Comparison of ENCODE assay signal across 1 cellular context in genomic region chr14:101761032-101761880, GRCh38.
TF ChIP-seq lines count a peak whose summit lies in the region.

PPP2R5C (plus strand) TSS chr14:101761709; CDS start chr14:101761894, 185 bp downstream.

TF ChIP-seq in HepG2, 621 proteins besides CTCF, POLR2A, EP300 and RAD21 (continued from another document and continues in another):
- TF ChIP-seq, protein P1, sequence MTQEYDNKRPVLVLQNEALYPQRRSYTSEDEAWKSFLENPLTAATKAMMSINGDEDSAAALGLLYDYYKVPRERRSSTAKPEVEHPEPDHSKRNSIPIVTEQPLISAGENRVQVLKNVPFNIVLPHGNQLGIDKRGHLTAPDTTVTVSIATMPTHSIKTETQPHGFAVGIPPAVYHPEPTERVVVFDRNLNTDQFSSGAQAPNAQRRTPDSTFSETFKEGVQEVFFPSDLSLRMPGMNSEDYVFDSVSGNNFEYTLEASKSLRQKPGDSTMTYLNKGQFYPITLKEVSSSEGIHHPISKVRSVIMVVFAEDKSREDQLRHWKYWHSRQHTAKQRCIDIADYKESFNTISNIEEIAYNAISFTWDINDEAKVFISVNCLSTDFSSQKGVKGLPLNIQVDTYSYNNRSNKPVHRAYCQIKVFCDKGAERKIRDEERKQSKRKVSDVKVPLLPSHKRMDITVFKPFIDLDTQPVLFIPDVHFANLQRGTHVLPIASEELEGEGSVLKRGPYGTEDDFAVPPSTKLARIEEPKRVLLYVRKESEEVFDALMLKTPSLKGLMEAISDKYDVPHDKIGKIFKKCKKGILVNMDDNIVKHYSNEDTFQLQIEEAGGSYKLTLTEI (CRISPR knock-in tag; conservative IDR thresholded peaks at IDR 0.05): no peak
- TF ChIP-seq ZBTB38 (CRISPR knock-in tag; IDR thresholded peaks at IDR 0.05): peak; percentile 79
- TF ChIP-seq, protein P2, sequence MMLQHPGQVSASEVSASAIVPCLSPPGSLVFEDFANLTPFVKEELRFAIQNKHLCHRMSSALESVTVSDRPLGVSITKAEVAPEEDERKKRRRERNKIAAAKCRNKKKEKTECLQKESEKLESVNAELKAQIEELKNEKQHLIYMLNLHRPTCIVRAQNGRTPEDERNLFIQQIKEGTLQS (CRISPR knock-in tag; IDR thresholded peaks at IDR 0.05): no peak; the same call in 1 of the 2 replicates
- no peak for TF ChIP-seq ZNF576 (CRISPR knock-in tag; IDR thresholded peaks at IDR 0.05)
- no peak for TF ChIP-seq SALL2 (CRISPR knock-in tag; IDR thresholded peaks at IDR 0.05)
- peak; percentile 60; the same call in 1 of the 2 replicates for TF ChIP-seq DZIP1 (CRISPR knock-in tag; IDR thresholded peaks at IDR 0.05)
- TF ChIP-seq KDM5A (IDR thresholded peaks at IDR 0.05; ENCODE audit: borderline replicate concordance, low read length): peak; percentile 45; the same call in 1 of the 2 replicates
- no peak for TF ChIP-seq FOXK2 (IDR thresholded peaks at IDR 0.05)
- no peak for TF ChIP-seq ZNF264 (CRISPR knock-in tag; IDR thresholded peaks at IDR 0.05)
- no peak for TF ChIP-seq NFIC (IDR thresholded peaks at IDR 0.05; ENCODE audit: low read length)
- no peak for TF ChIP-seq ARNT2 (CRISPR knock-in tag; IDR thresholded peaks at IDR 0.05; ENCODE audit: low read depth)
- no peak for TF ChIP-seq NR2F6 (IDR thresholded peaks at IDR 0.05)
- no peak for TF ChIP-seq NR2F6 (CRISPR knock-in tag; IDR thresholded peaks at IDR 0.05)
- peak; percentile 56; the same call in 1 of the 2 replicates for TF ChIP-seq GABPB1 (CRISPR knock-in tag; IDR thresholded peaks at IDR 0.05)
- no peak for TF ChIP-seq ZNF549 (CRISPR knock-in tag; IDR thresholded peaks at IDR 0.05)
- TF ChIP-seq ATF1 (CRISPR knock-in tag; IDR thresholded peaks at IDR 0.05): no peak
- TF ChIP-seq IRX3 (CRISPR knock-in tag; IDR thresholded peaks at IDR 0.05; ENCODE audit: borderline replicate concordance, low read depth): no peak
- no peak for TF ChIP-seq NFKBIZ (CRISPR knock-in tag; IDR thresholded peaks at IDR 0.05)
- TF ChIP-seq ZNF382 (CRISPR knock-in tag; IDR thresholded peaks at IDR 0.05; ENCODE audit: borderline replicate concordance): no peak
- TF ChIP-seq NCOA5 (CRISPR knock-in tag; IDR thresholded peaks at IDR 0.05): no peak
- peak; percentile 74; the same call in 1 of the 2 replicates for TF ChIP-seq KDM5B (CRISPR knock-in tag; IDR thresholded peaks at IDR 0.05; ENCODE audit: borderline replicate concordance)
- TF ChIP-seq, protein P3, sequence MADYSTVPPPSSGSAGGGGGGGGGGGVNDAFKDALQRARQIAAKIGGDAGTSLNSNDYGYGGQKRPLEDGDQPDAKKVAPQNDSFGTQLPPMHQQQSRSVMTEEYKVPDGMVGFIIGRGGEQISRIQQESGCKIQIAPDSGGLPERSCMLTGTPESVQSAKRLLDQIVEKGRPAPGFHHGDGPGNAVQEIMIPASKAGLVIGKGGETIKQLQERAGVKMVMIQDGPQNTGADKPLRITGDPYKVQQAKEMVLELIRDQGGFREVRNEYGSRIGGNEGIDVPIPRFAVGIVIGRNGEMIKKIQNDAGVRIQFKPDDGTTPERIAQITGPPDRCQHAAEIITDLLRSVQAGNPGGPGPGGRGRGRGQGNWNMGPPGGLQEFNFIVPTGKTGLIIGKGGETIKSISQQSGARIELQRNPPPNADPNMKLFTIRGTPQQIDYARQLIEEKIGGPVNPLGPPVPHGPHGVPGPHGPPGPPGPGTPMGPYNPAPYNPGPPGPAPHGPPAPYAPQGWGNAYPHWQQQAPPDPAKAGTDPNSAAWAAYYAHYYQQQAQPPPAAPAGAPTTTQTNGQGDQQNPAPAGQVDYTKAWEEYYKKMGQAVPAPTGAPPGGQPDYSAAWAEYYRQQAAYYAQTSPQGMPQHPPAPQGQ (CRISPR knock-in tag; IDR thresholded peaks at IDR 0.05; ENCODE audit: borderline replicate concordance): no peak
- TF ChIP-seq, protein P4, sequence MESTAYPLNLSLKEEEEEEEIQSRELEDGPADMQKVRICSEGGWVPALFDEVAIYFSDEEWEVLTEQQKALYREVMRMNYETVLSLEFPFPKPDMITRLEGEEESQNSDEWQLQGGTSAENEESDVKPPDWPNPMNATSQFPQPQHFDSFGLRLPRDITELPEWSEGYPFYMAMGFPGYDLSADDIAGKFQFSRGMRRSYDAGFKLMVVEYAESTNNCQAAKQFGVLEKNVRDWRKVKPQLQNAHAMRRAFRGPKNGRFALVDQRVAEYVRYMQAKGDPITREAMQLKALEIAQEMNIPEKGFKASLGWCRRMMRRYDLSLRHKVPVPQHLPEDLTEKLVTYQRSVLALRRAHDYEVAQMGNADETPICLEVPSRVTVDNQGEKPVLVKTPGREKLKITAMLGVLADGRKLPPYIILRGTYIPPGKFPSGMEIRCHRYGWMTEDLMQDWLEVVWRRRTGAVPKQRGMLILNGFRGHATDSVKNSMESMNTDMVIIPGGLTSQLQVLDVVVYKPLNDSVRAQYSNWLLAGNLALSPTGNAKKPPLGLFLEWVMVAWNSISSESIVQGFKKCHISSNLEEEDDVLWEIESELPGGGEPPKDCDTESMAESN (CRISPR knock-in tag; conservative IDR thresholded peaks at IDR 0.05): peak; percentile 61
- 0 out of 2 replicates have a peak, but pooled peaks have one; percentile 40 for TF ChIP-seq ZNF800 (CRISPR knock-in tag; IDR thresholded peaks at IDR 0.05)
- no peak for TF ChIP-seq MEIS2 (CRISPR knock-in tag; IDR thresholded peaks at IDR 0.05)
- no peak for TF ChIP-seq MBD4 (IDR thresholded peaks at IDR 0.05; ENCODE audit: borderline replicate concordance, low read length)
- TF ChIP-seq, protein P5, sequence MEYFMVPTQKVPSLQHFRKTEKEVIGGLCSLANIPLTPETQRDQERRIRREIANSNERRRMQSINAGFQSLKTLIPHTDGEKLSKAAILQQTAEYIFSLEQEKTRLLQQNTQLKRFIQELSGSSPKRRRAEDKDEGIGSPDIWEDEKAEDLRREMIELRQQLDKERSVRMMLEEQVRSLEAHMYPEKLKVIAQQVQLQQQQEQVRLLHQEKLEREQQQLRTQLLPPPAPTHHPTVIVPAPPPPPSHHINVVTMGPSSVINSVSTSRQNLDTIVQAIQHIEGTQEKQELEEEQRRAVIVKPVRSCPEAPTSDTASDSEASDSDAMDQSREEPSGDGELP (IDR thresholded peaks at IDR 0.05; ENCODE audit: borderline replicate concordance, low read depth): no peak
- no peak for TF ChIP-seq KLF9 (CRISPR knock-in tag; IDR thresholded peaks at IDR 0.05; ENCODE audit: low read depth)
- TF ChIP-seq KDM4B (CRISPR knock-in tag; IDR thresholded peaks at IDR 0.05): no peak
- no peak for TF ChIP-seq FLYWCH1 (CRISPR knock-in tag; IDR thresholded peaks at IDR 0.05)
- TF ChIP-seq ZNF550 (CRISPR knock-in tag; IDR thresholded peaks at IDR 0.05; ENCODE audit: borderline replicate concordance): no peak
- TF ChIP-seq, protein P6, sequence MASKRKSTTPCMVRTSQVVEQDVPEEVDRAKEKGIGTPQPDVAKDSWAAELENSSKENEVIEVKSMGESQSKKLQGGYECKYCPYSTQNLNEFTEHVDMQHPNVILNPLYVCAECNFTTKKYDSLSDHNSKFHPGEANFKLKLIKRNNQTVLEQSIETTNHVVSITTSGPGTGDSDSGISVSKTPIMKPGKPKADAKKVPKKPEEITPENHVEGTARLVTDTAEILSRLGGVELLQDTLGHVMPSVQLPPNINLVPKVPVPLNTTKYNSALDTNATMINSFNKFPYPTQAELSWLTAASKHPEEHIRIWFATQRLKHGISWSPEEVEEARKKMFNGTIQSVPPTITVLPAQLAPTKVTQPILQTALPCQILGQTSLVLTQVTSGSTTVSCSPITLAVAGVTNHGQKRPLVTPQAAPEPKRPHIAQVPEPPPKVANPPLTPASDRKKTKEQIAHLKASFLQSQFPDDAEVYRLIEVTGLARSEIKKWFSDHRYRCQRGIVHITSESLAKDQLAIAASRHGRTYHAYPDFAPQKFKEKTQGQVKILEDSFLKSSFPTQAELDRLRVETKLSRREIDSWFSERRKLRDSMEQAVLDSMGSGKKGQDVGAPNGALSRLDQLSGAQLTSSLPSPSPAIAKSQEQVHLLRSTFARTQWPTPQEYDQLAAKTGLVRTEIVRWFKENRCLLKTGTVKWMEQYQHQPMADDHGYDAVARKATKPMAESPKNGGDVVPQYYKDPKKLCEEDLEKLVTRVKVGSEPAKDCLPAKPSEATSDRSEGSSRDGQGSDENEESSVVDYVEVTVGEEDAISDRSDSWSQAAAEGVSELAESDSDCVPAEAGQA (IDR thresholded peaks at IDR 0.05; ENCODE audit: low read depth): no peak
- TF ChIP-seq, protein P6 (CRISPR knock-in tag; IDR thresholded peaks at IDR 0.05; ENCODE audit: borderline replicate concordance): no peak
- no peak for TF ChIP-seq STAG1 (CRISPR knock-in tag; IDR thresholded peaks at IDR 0.05)
- TF ChIP-seq CC2D1A (CRISPR knock-in tag; IDR thresholded peaks at IDR 0.05): no peak
- peak; percentile 22; the same call in 1 of the 2 replicates for TF ChIP-seq FOXK1 (CRISPR knock-in tag; IDR thresholded peaks at IDR 0.05; ENCODE audit: borderline replicate concordance, low read depth)
- no peak for TF ChIP-seq ZSCAN9 (CRISPR knock-in tag; IDR thresholded peaks at IDR 0.05; ENCODE audit: borderline replicate concordance)
- TF ChIP-seq ZNF441 (CRISPR knock-in tag; IDR thresholded peaks at IDR 0.05; ENCODE audit: borderline replicate concordance): peak; percentile 52; the same call in 1 of the 2 replicates
- no peak for TF ChIP-seq ZNF235 (CRISPR knock-in tag; IDR thresholded peaks at IDR 0.05; ENCODE audit: borderline replicate concordance)
- TF ChIP-seq GABPA (IDR thresholded peaks at IDR 0.05; ENCODE audit: low read depth, low read length): no peak
- TF ChIP-seq GABPA (CRISPR knock-in tag; IDR thresholded peaks at IDR 0.05; ENCODE audit: low read depth): no peak
- TF ChIP-seq, protein P7, sequence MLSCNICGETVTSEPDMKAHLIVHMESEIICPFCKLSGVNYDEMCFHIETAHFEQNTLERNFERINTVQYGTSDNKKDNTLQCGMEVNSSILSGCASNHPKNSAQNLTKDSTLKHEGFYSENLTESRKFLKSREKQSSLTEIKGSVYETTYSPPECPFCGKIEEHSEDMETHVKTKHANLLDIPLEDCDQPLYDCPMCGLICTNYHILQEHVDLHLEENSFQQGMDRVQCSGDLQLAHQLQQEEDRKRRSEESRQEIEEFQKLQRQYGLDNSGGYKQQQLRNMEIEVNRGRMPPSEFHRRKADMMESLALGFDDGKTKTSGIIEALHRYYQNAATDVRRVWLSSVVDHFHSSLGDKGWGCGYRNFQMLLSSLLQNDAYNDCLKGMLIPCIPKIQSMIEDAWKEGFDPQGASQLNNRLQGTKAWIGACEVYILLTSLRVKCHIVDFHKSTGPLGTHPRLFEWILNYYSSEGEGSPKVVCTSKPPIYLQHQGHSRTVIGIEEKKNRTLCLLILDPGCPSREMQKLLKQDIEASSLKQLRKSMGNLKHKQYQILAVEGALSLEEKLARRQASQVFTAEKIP (CRISPR knock-in tag; IDR thresholded peaks at IDR 0.05; ENCODE audit: borderline replicate concordance): no peak
